In genomic region chrX:39896951-39897740, GRCh38 we compare ENCODE assay signal across 9 cellular contexts.
A peak's percentile ranks its signal among the peaks of the same experiment; 100 is the strongest.
DNase-seq lines count a peak whose midpoint lies in the region; ATAC-seq, FAIRE-seq and TF ChIP-seq lines count a peak whose summit lies in the region.
"Had no signal": no experiment of that assay in that cellular context is flagged by ENCODE, and none has a peak within 500 bp of the region (broad histone marks: within the 10 kb centered on the region; RNA-seq: fewer than 3 reads in every experiment).

No MANE protein-coding gene starts in this region.

- peak; percentile 23 to 36 for DNase-seq in Caco-2
- DNase-seq in NCI-H226 = peak; percentile 61
- no peak for DNase-seq in epithelial cell of prostate (ENCODE audit: low read depth, low spot score)
- DNase-seq in nephron progenitor cell = peak; percentile 41
- DNase-seq in frontal cortex (ENCODE audit: low spot score in 2 of 2) = no peak
- no peak for DNase-seq in NCI-H2029 treated with DMSO at 0.1 percent for 48 hours (lab: John Stamatoyannopoulos, UW)
- DNase-seq in inferior parietal cortex (ENCODE audit: extremely low spot score) = no peak
- DNase-seq: T-helper 17 cell had no signal

- peaks cover 14% of the 10 kb centered on the region for H3K4me1 ChIP-seq in Caco-2

- H3K4me1 Mint-ChIP-seq in Caco-2 (ENCODE audit: low read depth, unreplicated experiment) (peaks cover 7% of the 10 kb centered on the region), nephron progenitor cell (peaks cover 76% of the 10 kb centered on the region)

- CTCF ChIA-PET in Caco-2 (lab: Charles Lee) = no interaction called here

- H3K36me3 Mint-ChIP-seq in Caco-2 (ENCODE audit: insufficient read depth, unreplicated experiment) (no peaks in the 10 kb centered on the region), nephron progenitor cell (ENCODE audit: low read depth) (no peaks in the 10 kb centered on the region)

- no peak for ATAC-seq in GM18909 (IDR thresholded peaks at IDR 0.05; ENCODE audit: poor library complexity, unreplicated experiment)
- ATAC-seq: T-helper 17 cell had no signal

- H3K27ac ChIP-seq in epithelial cell of prostate = peak overlapping the region; percentile 86

- H3K27me3 ChIP-seq in Caco-2 (replicated peaks; ENCODE audit: control insufficient read depth, insufficient read depth, low read length) = no peaks in the 10 kb centered on the region

- no peaks in the 10 kb centered on the region for H3K9me3 ChIP-seq in Caco-2

- BruUV-seq in Caco-2 (replicated peaks; lab: Mats Ljungman, UMichigan) = no TSS peak

- no peaks in the 10 kb centered on the region for H3K36me3 ChIP-seq in Caco-2 (ENCODE audit: control insufficient read depth, insufficient read depth, low read length)

- H3K9me3 Mint-ChIP-seq in Caco-2 (ENCODE audit: unreplicated experiment) = no peaks in the 10 kb centered on the region
- peaks cover 20% of the 10 kb centered on the region for H3K9me3 Mint-ChIP-seq in nephron progenitor cell

- FAIRE-seq in frontal cortex (lab: Jason Lieb, UNC) = no peak

- H3K27me3 Mint-ChIP-seq in Caco-2 (ENCODE audit: insufficient read depth, unreplicated experiment) (no peaks in the 10 kb centered on the region), nephron progenitor cell (ENCODE audit: low read depth, poor library complexity) (peaks cover 27% of the 10 kb centered on the region)

- H3K4me3 ChIP-seq in Caco-2 (ENCODE audit: low read depth, low read length) = no peak overlapping the region

- no peak for TF ChIP-seq CTCF in Caco-2 (IDR thresholded peaks at IDR 0.05; ENCODE audit: insufficient read depth in 1 of 2, low read depth in 1 of 2, low read length in 1 of 2, severe bottlenecking in 1 of 2, unreplicated experiment in 1 of 2)
- TF ChIP-seq CTCF in nephron progenitor cell (IDR thresholded peaks at IDR 0.05) = no peak

- intact Hi-C loops in Caco-2 (cut with micrococcal nuclease; ENCODE audit: unreplicated experiment) = no loop called here

- POLR2A ChIA-PET in Caco-2 (lab: Charles Lee) = no interaction called here

- H3K27ac Mint-ChIP-seq in Caco-2 (ENCODE audit: unreplicated experiment) (peak overlapping the region; percentile 39), nephron progenitor cell (no peak overlapping the region)
- H3K27ac Mint-ChIP-seq: T-helper 17 cell had no signal

- H3K4me3 Mint-ChIP-seq in Caco-2 (ENCODE audit: unreplicated experiment) = no peak overlapping the region
- H3K4me3 Mint-ChIP-seq in nephron progenitor cell = peak overlapping the region; percentile 19
- H3K4me3 Mint-ChIP-seq: T-helper 17 cell had no signal

Comparison
In these comparisons a context has a peak if more than half of its experiments do, and no peak if none do; other contexts are left out.
1. DNase-seq: peak in Caco-2 (2 of 2), NCI-H226 (single experiment) and nephron progenitor cell (single experiment); none in epithelial cell of prostate (single experiment), frontal cortex (0 of 2), NCI-H2029 treated with DMSO at 0.1 percent for 48 hours (single experiment) and inferior parietal cortex (single experiment).